18 cellular contexts compared by ENCODE assay signal in the genomic region with DNA sequence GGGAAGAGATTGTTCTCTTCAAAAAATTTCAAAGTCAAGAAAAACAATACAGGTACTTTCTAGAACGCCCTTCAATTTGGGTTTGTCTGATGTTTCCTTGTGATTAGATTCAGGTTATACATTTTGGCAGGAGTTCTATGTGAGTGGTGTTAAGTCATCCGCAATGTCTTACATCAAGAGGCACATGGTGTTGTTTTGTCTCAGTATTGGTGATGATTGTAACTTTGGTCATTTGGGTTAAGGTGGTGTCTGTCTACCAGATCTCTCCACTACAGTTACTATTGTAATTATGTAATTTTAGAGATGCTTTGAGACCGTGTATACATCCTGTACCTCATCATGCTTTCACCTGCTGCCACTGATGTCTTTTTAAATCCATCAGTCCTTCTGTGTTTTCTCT.
"Had no signal": no experiment of that assay in that cellular context is flagged by ENCODE, and none has a peak within 500 bp of the region (broad histone marks: within the 10 kb centered on the region; RNA-seq: fewer than 3 reads in every experiment).

No MANE protein-coding gene starts in this region.

- H3K4me3 ChIP-seq: esophagus squamous epithelium, left ventricle myocardium inferior, lung, sigmoid colon, skin epidermis, stomach, thoracic aorta, transverse colon had no signal

- H3K27me3 Mint-ChIP-seq: naive B cell had no signal

- ATAC-seq: foreskin keratinocyte had no signal

- H3K9me3 Mint-ChIP-seq: immature natural killer cell, naive B cell had no signal

- H3K36me3 ChIP-seq: transverse colon had no signal

- H3K27me3 ChIP-seq: esophagus squamous epithelium, foreskin keratinocyte, neutrophil, sigmoid colon, stomach, transverse colon had no signal

- H3K4me1 ChIP-seq: foreskin keratinocyte, left ventricle myocardium inferior, sigmoid colon, transverse colon had no signal

- H3K9me3 ChIP-seq: esophagus squamous epithelium, left ventricle myocardium inferior, neutrophil, sigmoid colon, stomach, thoracic aorta, transverse colon had no signal

- H3K4me3 Mint-ChIP-seq: immature natural killer cell had no signal

- H3K27ac ChIP-seq: foreskin keratinocyte, left ventricle myocardium inferior, sigmoid colon, stomach, thoracic aorta, transverse colon had no signal

- DNase-seq: effector memory CD4-positive, alpha-beta T cell; esophagus squamous epithelium; immature natural killer cell; left ventricle myocardium inferior; mesenchymal stem cell; naive B cell; posterior cingulate gyrus; sigmoid colon; stimulated activated CD4-positive, alpha-beta T cell treated with anti-CD3 and anti-CD28 coated beads, Interleukin-2, amount 100 ng/mL, for 24 hours; stimulated activated CD4-positive, alpha-beta T cell treated with anti-CD3 and anti-CD28 coated beads, Interleukin-4, amount 100 ng/mL, for 4 hours; stimulated activated naive CD4-positive, alpha-beta T cell; stomach; transverse colon had no signal
